14 cellular contexts compared by ENCODE assay signal in genomic region chr21:38810034-38810825, GRCh38. TPM values are rescaled to one million over a fixed set of nuclear protein-coding genes. Genes with fewer than 3 reads are reported as not detected.
A peak's percentile ranks its signal among the peaks of the same experiment; 100 is the strongest.
DNase-seq lines count a peak whose midpoint lies in the region; ATAC-seq, FAIRE-seq and TF ChIP-seq lines count a peak whose summit lies in the region.
"Had no signal": no experiment of that assay in that cellular context is flagged by ENCODE, and none has a peak within 500 bp of the region (broad histone marks: within the 10 kb centered on the region; RNA-seq: fewer than 3 reads in every experiment).

No MANE protein-coding gene starts in this region.

- peak overlapping the region; percentile 58 for H3K27ac ChIP-seq in HUES64 (ENCODE audit: low read depth, low read length)
- H3K27ac ChIP-seq in ascending aorta, result peak overlapping the region; percentile 99
- peak overlapping the region; percentile 97 for H3K27ac ChIP-seq in keratinocyte (ENCODE audit: control insufficient read depth, insufficient read depth, low read length)
- H3K27ac ChIP-seq in stomach smooth muscle (ENCODE audit: low read length), result peak overlapping the region; percentile 85

- H3K9me3 ChIP-seq in HUES64 (ENCODE audit: insufficient read depth, low read depth, low read length), result no peaks in the 10 kb centered on the region
- H3K9me3 ChIP-seq in ascending aorta, result no peaks in the 10 kb centered on the region
- no peaks in the 10 kb centered on the region for H3K9me3 ChIP-seq in keratinocyte (ENCODE audit: control insufficient read depth, low read depth, low read length)
- no peaks in the 10 kb centered on the region for H3K9me3 ChIP-seq in stomach smooth muscle (ENCODE audit: control insufficient read depth in 2 of 2, low read length in 2 of 2)

- peak overlapping the region; percentile 90 for H3K4me2 ChIP-seq in keratinocyte (ENCODE audit: control insufficient read depth, extremely low read depth, insufficient read depth, low read depth, low read length)

- peaks cover 43% of the 10 kb centered on the region for H3K36me3 ChIP-seq in HUES64 (ENCODE audit: insufficient read depth, low read length)
- peaks cover 31 to 53% of the 10 kb centered on the region in 2 donors for H3K36me3 ChIP-seq in ascending aorta
- H3K36me3 ChIP-seq in keratinocyte (ENCODE audit: control insufficient read depth in 2 of 2, extremely low read depth in 1 of 2, insufficient read depth in 2 of 2, low read length in 2 of 2), result peaks cover 25 to 56% of the 10 kb centered on the region in 2 experiments
- peaks cover 23 to 42% of the 10 kb centered on the region in 2 donors for H3K36me3 ChIP-seq in stomach smooth muscle (ENCODE audit: control insufficient read depth in 2 of 2, insufficient read depth in 2 of 2, low read length in 2 of 2)

- ATAC-seq in GM19023 (IDR thresholded peaks at IDR 0.05; ENCODE audit: unreplicated experiment), result no peak

- no peak overlapping the region for H2AFZ ChIP-seq in keratinocyte (ENCODE audit: control insufficient read depth, low read length)

- DNase-seq in ascending aorta (ENCODE audit: low spot score in 2 of 2) (no peak), keratinocyte (ENCODE audit: low read depth, low spot score) (no peak), NCI-H2107 treated with DMSO at 0.1 percent for 48 hours (lab: John Stamatoyannopoulos, UW; ENCODE audit: unreplicated experiment) (no peak), amygdala (lab: John Stamatoyannopoulos, UW) (no peak), T-helper 2 cell (no peak)
- DNase-seq: activated CD4-positive, alpha-beta T cell treated with anti-CD3 and anti-CD28 coated beads for 48 hours; activated naive CD4-positive, alpha-beta T cell treated with anti-CD3 and anti-CD28 coated beads, Interleukin-2, amount 50 U/mL, for 16 hours; DMS 273 treated with DMSO at 0.1 percent for 48 hours; kidney glomerular epithelial cell; NCI-H2081 treated with DMSO at 0.1 percent for 48 hours; SHP77 treated with DMSO at 0.1 percent for 48 hours had no signal

- TF ChIP-seq CTCF in ascending aorta (IDR thresholded peaks at IDR 0.05), result no peak
- TF ChIP-seq CTCF in keratinocyte (optimal IDR thresholded peaks at IDR 0.05 in 1 of 3, IDR thresholded peaks at IDR 0.05 in 1 of 3, conservative IDR thresholded peaks at IDR 0.05 in 1 of 3; ENCODE audit: extremely low read depth in 1 of 3, insufficient read depth in 2 of 3, low read length in 3 of 3), result no peak

- peaks cover 3% of the 10 kb centered on the region for H3K9me1 ChIP-seq in keratinocyte (ENCODE audit: control insufficient read depth, extremely low read depth, insufficient read depth, low read length)

- peaks cover 71% of the 10 kb centered on the region for H3K79me2 ChIP-seq in keratinocyte (ENCODE audit: control insufficient read depth, insufficient read depth, low read length)

- H3K4me1 ChIP-seq in HUES64 (ENCODE audit: insufficient read depth, low read length) (peaks cover 72% of the 10 kb centered on the region), ascending aorta (peaks cover 8 to 50% of the 10 kb centered on the region in 2 donors), keratinocyte (ENCODE audit: control insufficient read depth, extremely low read depth, insufficient read depth, low read length) (peaks cover 37% of the 10 kb centered on the region), stomach smooth muscle (ENCODE audit: control insufficient read depth, insufficient read depth, low read length) (peaks cover 42% of the 10 kb centered on the region)

- WGBS in HUES64, result 87% methylated on average over 7 of the region's 8 CpGs

- dilution Hi-C loops in keratinocyte (cut with MboI; ENCODE audit: extremely low pct_ligation_motif_present, low sequenced_read_pairs), result no loop called here

- no peak overlapping the region for H3K4me3 ChIP-seq in HUES64 (ENCODE audit: low read length)
- peak overlapping the region; percentile 26 to 91 for H3K4me3 ChIP-seq in ascending aorta
- H3K4me3 ChIP-seq in keratinocyte (ENCODE audit: control insufficient read depth in 2 of 3, extremely low read depth in 1 of 3, insufficient read depth in 2 of 3, low read depth in 1 of 3, low read length in 3 of 3), result peak overlapping the region in 2 of 3 experiments; percentile 24 to 34
- H3K4me3 ChIP-seq in stomach smooth muscle (ENCODE audit: low read length in 2 of 2), result peak overlapping the region; percentile 36 to 74

- no peaks in the 10 kb centered on the region for H4K20me1 ChIP-seq in keratinocyte (ENCODE audit: control insufficient read depth, extremely low read depth, insufficient read depth, low read length)

- intact Hi-C loops in ascending aorta (cut with DNase I), result no loop called here

- H3K27me3 ChIP-seq in HUES64 (ENCODE audit: insufficient read depth, low read length) (no peaks in the 10 kb centered on the region), ascending aorta (no peaks in the 10 kb centered on the region), keratinocyte (ENCODE audit: control insufficient read depth, extremely low read depth, insufficient read depth, low read length) (no peaks in the 10 kb centered on the region), stomach smooth muscle (ENCODE audit: control insufficient read depth in 1 of 2, insufficient read depth in 2 of 2, low read length in 2 of 2) (no peaks in the 10 kb centered on the region)

- no peak for FAIRE-seq in keratinocyte (lab: Jason Lieb, UNC)

- H3K9ac ChIP-seq in HUES64 (ENCODE audit: low read depth, low read length), result no peak overlapping the region
- H3K9ac ChIP-seq in keratinocyte (ENCODE audit: control insufficient read depth, extremely low read depth, insufficient read depth, low read length), result peak overlapping the region; percentile 53
- H3K9ac ChIP-seq in stomach smooth muscle (ENCODE audit: low read length in 2 of 2), result peak overlapping the region; percentile 37 to 55

RNA-seq across cellular contexts. Expression of gene ETS2, which starts 4.5 kb away (rescaled TPM):
- 20.7 TPM for polyA plus RNA-seq in HUES64 (2013, experiment 1 of 2)
- polyA plus RNA-seq in HUES64 (2013, experiment 2 of 2), result 19.6 TPM
- total RNA-seq in ascending aorta, result 113 TPM
- 58.5 to 61.4 TPM (median 60.3 TPM) in 3 replicates for polyA plus RNA-seq in keratinocyte
- polyA plus RNA-seq in keratinocyte (2011; ENCODE audit: low read depth), result 143 TPM
- polyA plus RNA-seq in keratinocyte (2011; cell fraction: cytosol; rRNA removed), result 29.1 and 35.4 TPM in 2 replicates
- polyA plus RNA-seq in keratinocyte (2011; cell fraction: nucleus; rRNA removed), result 122 and 140 TPM in 2 replicates
- polyA plus RNA-seq in keratinocyte (2012; ENCODE audit: low replicate concordance), result 37.3 and 92.4 TPM in 2 replicates
- polyA minus RNA-seq in keratinocyte, result 46.3 to 57.2 TPM (median 49.1 TPM) in 3 replicates
- 34.7 TPM for polyA minus RNA-seq in keratinocyte (2011; cell fraction: cytosol; rRNA and poly(A)+ RNA removed)
- polyA minus RNA-seq in keratinocyte (2011; cell fraction: nucleus; rRNA and poly(A)+ RNA removed), result 70.5 and 112 TPM in 2 replicates
